In genomic region chrX:87583679-87584078, GRCh38 we compare ENCODE assay signal across 8 cellular contexts.
DNase-seq lines count a peak whose midpoint lies in the region; ATAC-seq and TF ChIP-seq lines count a peak whose summit lies in the region.

No MANE protein-coding gene starts in this region.

- H3K27me3 Mint-ChIP-seq in activated naive CD4-positive, alpha-beta T cell treated with anti-CD3 and anti-CD28 coated beads, Interleukin-2, amount 10 ng/mL, durations not matched to agents 7 days and 5 days = no peaks in the 10 kb centered on the region

- peak; percentile 55 for TF ChIP-seq CTCF in AG09309 (IDR thresholded peaks at IDR 0.05; ENCODE audit: control insufficient read depth, insufficient read depth, low read depth, low read length, missing control alignments)

- no peaks in the 10 kb centered on the region for H3K36me3 Mint-ChIP-seq in activated naive CD4-positive, alpha-beta T cell treated with anti-CD3 and anti-CD28 coated beads, Interleukin-2, amount 10 ng/mL, durations not matched to agents 7 days and 5 days

- H3K27ac Mint-ChIP-seq in activated naive CD4-positive, alpha-beta T cell treated with anti-CD3 and anti-CD28 coated beads, Interleukin-2, amount 10 ng/mL, durations not matched to agents 7 days and 5 days = no peak overlapping the region

- H3K4me1 Mint-ChIP-seq in activated naive CD4-positive, alpha-beta T cell treated with anti-CD3 and anti-CD28 coated beads, Interleukin-2, amount 10 ng/mL, durations not matched to agents 7 days and 5 days = no peaks in the 10 kb centered on the region

- ATAC-seq in GM18868 (IDR thresholded peaks at IDR 0.05; ENCODE audit: unreplicated experiment) (peak; percentile 62), HG02642 (IDR thresholded peaks at IDR 0.05; ENCODE audit: poor library complexity, unreplicated experiment) (no peak)

- no peak overlapping the region for H3K4me3 ChIP-seq in AG09309 (ENCODE audit: control insufficient read depth, low read depth, low read length)

- DNase-seq in AG09309 (ENCODE audit: low read depth) (no peak), SHP77 treated with DMSO at 0.1 percent for 48 hours (lab: John Stamatoyannopoulos, UW) (peak; percentile 2), iPS DF 19.7 (ENCODE audit: low read depth, low spot score) (peak; percentile 30), NCI-H1436 (lab: John Stamatoyannopoulos, UW) (no peak), COLO829 (ENCODE audit: low spot score) (no peak)
- no peak for DNase-seq in activated naive CD4-positive, alpha-beta T cell treated with anti-CD3 and anti-CD28 coated beads, Interleukin-2, amount 10 ng/mL, durations not matched to agents 7 days and 5 days

- H3K9me3 Mint-ChIP-seq in activated naive CD4-positive, alpha-beta T cell treated with anti-CD3 and anti-CD28 coated beads, Interleukin-2, amount 10 ng/mL, durations not matched to agents 7 days and 5 days = peaks cover 3% of the 10 kb centered on the region

- H3K4me3 Mint-ChIP-seq in activated naive CD4-positive, alpha-beta T cell treated with anti-CD3 and anti-CD28 coated beads, Interleukin-2, amount 10 ng/mL, durations not matched to agents 7 days and 5 days = no peak overlapping the region

- CTCF ChIA-PET in activated naive CD4-positive, alpha-beta T cell treated with anti-CD3 and anti-CD28 coated beads, Interleukin-2, amount 10 ng/mL, durations not matched to agents 7 days and 5 days (lab: Charles Lee) = no interaction called here

Comparison
In these comparisons a context has a peak if more than half of its experiments do, and no peak if none do; other contexts are left out.
1. DNase-seq: peak in SHP77 treated with DMSO at 0.1 percent for 48 hours (single experiment) and iPS DF 19.7 (single experiment); none in AG09309 (single experiment), NCI-H1436 (single experiment), activated naive CD4-positive, alpha-beta T cell treated with anti-CD3 and anti-CD28 coated beads, Interleukin-2, amount 10 ng/mL, durations not matched to agents 7 days and 5 days (single experiment) and COLO829 (single experiment).